In the genomic region with DNA sequence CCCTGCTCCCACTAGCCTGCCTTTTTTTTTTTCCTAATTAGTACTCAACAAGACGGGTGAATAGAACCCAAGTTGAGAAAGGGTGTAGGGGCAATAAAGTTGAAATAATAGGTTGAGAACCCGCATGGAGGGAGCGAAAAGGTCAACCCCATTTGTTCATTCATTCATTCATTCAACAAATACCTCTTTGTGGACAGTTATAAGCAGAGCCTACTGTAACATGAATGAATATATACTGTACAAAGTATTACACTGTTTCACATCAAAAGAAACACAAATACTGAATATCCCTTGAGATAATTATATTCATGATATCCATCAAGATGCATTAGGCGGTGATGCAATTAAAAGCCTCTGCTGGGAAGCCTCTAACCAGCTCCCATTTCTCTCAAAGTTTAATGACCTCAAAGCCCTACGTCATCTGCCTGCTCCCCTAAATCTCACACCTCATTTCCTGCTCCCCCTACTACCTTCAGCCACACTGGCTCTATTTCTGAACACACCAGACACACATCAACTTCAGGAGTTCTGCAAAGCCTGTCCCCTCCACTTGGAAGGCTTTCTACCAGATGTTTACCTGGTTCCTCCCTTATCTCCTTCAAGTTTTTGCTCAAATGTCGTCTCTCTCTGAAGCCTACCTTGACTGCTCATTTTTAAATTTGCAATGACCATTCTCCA, we compare ENCODE assay signal across 11 cellular contexts. TPM values are rescaled to one million over a fixed set of nuclear protein-coding genes. Genes with fewer than 3 reads are reported as not detected.
DNase-seq lines count a peak whose midpoint lies in the region; ATAC-seq, FAIRE-seq and TF ChIP-seq lines count a peak whose summit lies in the region.
"Had no signal": no experiment of that assay in that cellular context is flagged by ENCODE, and none has a peak within 500 bp of the region (broad histone marks: within the 10 kb centered on the region; RNA-seq: fewer than 3 reads in every experiment).

No MANE protein-coding gene starts in this region.

- TF ChIP-seq POLR2A in HepG2 (IDR thresholded peaks at IDR 0.05; ENCODE audit: insufficient read depth in 1 of 2, low read depth in 2 of 2, low read length in 2 of 2) (no peak), right lobe of liver (IDR thresholded peaks at IDR 0.05) (no peak)

- in situ Hi-C loops in HepG2 (cut with HindIII; ENCODE audit: extremely low pct_ligation_motif_present, low pct_unique_long_range_greater_than_20kb): no loop called here

- H3K27me3 ChIP-seq in HepG2 (ENCODE audit: control insufficient read depth in 1 of 2, insufficient read depth in 2 of 2, low read length in 2 of 2): peaks cover 0 to 9% of the 10 kb centered on the region in 2 experiments; a peak in 2 of 5 replicates
- H3K27me3 ChIP-seq in right lobe of liver: no peaks in the 10 kb centered on the region
- H3K27me3 ChIP-seq in astrocyte (ENCODE audit: insufficient read depth, low read length): no peaks in the 10 kb centered on the region
- H3K27me3 ChIP-seq in muscle layer of colon (ENCODE audit: control insufficient read depth in 1 of 2, insufficient read depth in 2 of 2, low read length in 2 of 2): no peaks in the 10 kb centered on the region
- H3K27me3 ChIP-seq: BLaER1, heart left ventricle had no signal

- H3K27ac ChIP-seq in HepG2 (ENCODE audit: extremely low read length, insufficient read depth, low read length): no peak overlapping the region
- no peak overlapping the region for H3K27ac ChIP-seq in right lobe of liver
- peak overlapping the region; percentile 94 for H3K27ac ChIP-seq in astrocyte (ENCODE audit: low read depth, low read length)
- peak overlapping the region; percentile 83 for H3K27ac ChIP-seq in muscle layer of colon (ENCODE audit: low read depth, low read length)

- H4K20me1 ChIP-seq in HepG2 (ENCODE audit: insufficient read depth, low read length) (no peaks in the 10 kb centered on the region), astrocyte (ENCODE audit: insufficient read depth, low read length) (peaks cover 15% of the 10 kb centered on the region)
- H4K20me1 ChIP-seq: BLaER1 had no signal

- FAIRE-seq in HepG2 (lab: Jason Lieb, UNC) (no peak), astrocyte (lab: Jason Lieb, UNC) (no peak)

- peaks cover 20% of the 10 kb centered on the region for H3K4me1 Mint-ChIP-seq in astrocyte (ENCODE audit: low read depth, unreplicated experiment)

- DNase-seq in HepG2 (ENCODE audit: low spot score) (no peak), right lobe of liver (no peak), astrocyte (ENCODE audit: low read depth) (no peak), RPMI8226 (no peak), inferior parietal cortex (ENCODE audit: extremely low spot score) (no peak), AG20443 (ENCODE audit: low spot score) (no peak)
- no peak for DNase-seq in central memory CD4-positive, alpha-beta T cell
- DNase-seq: heart left ventricle, NCI-H2029 treated with DMSO at 0.1 percent for 48 hours had no signal

- POLR2A ChIA-PET in HepG2 (lab: Yijun Ruan, JAX): interaction anchor here (1.2 to 2.1 kb wide), 3 partner anchors 9 to 77 kb away, joined by 3 to 7 read pairs (median 5); no protein-coding TSS in a partner anchor

- H3K9ac ChIP-seq in HepG2 (ENCODE audit: insufficient read depth, low read depth, low read length) (peak overlapping the region; percentile 89), astrocyte (ENCODE audit: low read length) (peak overlapping the region; percentile 94), muscle layer of colon (ENCODE audit: low read length) (no peak overlapping the region)
- H3K9ac ChIP-seq: BLaER1 had no signal

- peak overlapping the region; percentile 100 for H3K27ac Mint-ChIP-seq in astrocyte (ENCODE audit: unreplicated experiment)

- H3K4me3 ChIP-seq in HepG2 (replicated peaks in 1 of 3; ENCODE audit: insufficient read depth in 1 of 3, low read depth in 2 of 3, low read length in 3 of 3): peak overlapping the region; percentile 92 to 95 (median 93)
- no peak overlapping the region for H3K4me3 ChIP-seq in right lobe of liver
- peak overlapping the region; percentile 96 for H3K4me3 ChIP-seq in astrocyte (ENCODE audit: insufficient read depth, low read depth, low read length)
- H3K4me3 ChIP-seq in muscle layer of colon (ENCODE audit: low read depth in 1 of 2, low read length in 2 of 2): peak overlapping the region in 1 of 2 donors; percentile 95

- TF ChIP-seq EP300 in HepG2 (IDR thresholded peaks at IDR 0.05; ENCODE audit: low read depth in 2 of 2, low read length in 2 of 2) (no peak), HepG2 (CRISPR knock-in tag; IDR thresholded peaks at IDR 0.05; ENCODE audit: borderline replicate concordance) (no peak)

- no peak for ATAC-seq in HepG2
- no peak for ATAC-seq in right lobe of liver

- no peak for TF ChIP-seq RAD21 in HepG2 (CRISPR knock-in tag; IDR thresholded peaks at IDR 0.05)

- no peaks in the 10 kb centered on the region for H3K9me3 Mint-ChIP-seq in astrocyte (ENCODE audit: unreplicated experiment)

- H3K79me2 ChIP-seq in HepG2 (ENCODE audit: insufficient read depth, low read length) (peaks cover 38% of the 10 kb centered on the region), astrocyte (ENCODE audit: insufficient read depth, low read length) (peaks cover 38% of the 10 kb centered on the region)

- peaks cover 2% of the 10 kb centered on the region for H3K36me3 Mint-ChIP-seq in astrocyte (ENCODE audit: low read depth, unreplicated experiment)

- intact Hi-C loops in HepG2 (cut with micrococcal nuclease; ENCODE audit: unreplicated experiment) (no loop called here), right lobe of liver (cut with DNase I) (no loop called here)

- H3K4me3 Mint-ChIP-seq in astrocyte (ENCODE audit: unreplicated experiment): peak overlapping the region; percentile 99

- BruUV-seq in HepG2 (replicated peaks; lab: Mats Ljungman, UMichigan): no TSS peak

- TF ChIP-seq CTCF in HepG2 (CRISPR knock-in tag; IDR thresholded peaks at IDR 0.05) (no peak), right lobe of liver (IDR thresholded peaks at IDR 0.05) (no peak), astrocyte (IDR thresholded peaks at IDR 0.05; ENCODE audit: insufficient read depth, low read depth, low read length) (no peak)

- no peaks in the 10 kb centered on the region for H3K36me3 ChIP-seq in HepG2 (replicated peaks in 1 of 2; ENCODE audit: control insufficient read depth in 1 of 2, insufficient read depth in 2 of 2, low read length in 2 of 2)
- H3K36me3 ChIP-seq in right lobe of liver: no peaks in the 10 kb centered on the region
- no peaks in the 10 kb centered on the region for H3K36me3 ChIP-seq in astrocyte (ENCODE audit: insufficient read depth, low read length)
- H3K36me3 ChIP-seq in muscle layer of colon (ENCODE audit: insufficient read depth, low read length): no peaks in the 10 kb centered on the region
- H3K36me3 ChIP-seq: heart left ventricle had no signal

- H3K27me3 Mint-ChIP-seq in astrocyte (ENCODE audit: low read depth, unreplicated experiment): no peaks in the 10 kb centered on the region

- 54% methylated on average over 6 of the region's 6 CpGs for WGBS in HepG2 (ENCODE audit: low lambda C conversion rate)
- 73% methylated on average over 6 of the region's 6 CpGs for WGBS in right lobe of liver (ENCODE audit: insufficient coverage, low coverage, low lambda C conversion rate, missing lambda C conversion rate)

- H3K9me3 ChIP-seq in HepG2 (ENCODE audit: low read length): no peaks in the 10 kb centered on the region
- no peaks in the 10 kb centered on the region for H3K9me3 ChIP-seq in right lobe of liver
- H3K9me3 ChIP-seq in astrocyte (ENCODE audit: insufficient read depth, low read depth, low read length): no peaks in the 10 kb centered on the region
- no peaks in the 10 kb centered on the region for H3K9me3 ChIP-seq in muscle layer of colon (ENCODE audit: low read length)
- H3K9me3 ChIP-seq: BLaER1, heart left ventricle had no signal

- H2AFZ ChIP-seq in HepG2 (ENCODE audit: low read length): peak overlapping the region; percentile 92
- peak overlapping the region; percentile 93 for H2AFZ ChIP-seq in astrocyte (ENCODE audit: low read depth, low read length)

- H3K4me2 ChIP-seq in HepG2 (ENCODE audit: low read depth, low read length): peak overlapping the region; percentile 70
- peak overlapping the region; percentile 93 for H3K4me2 ChIP-seq in astrocyte (ENCODE audit: low read length)

- CTCF ChIA-PET in HepG2 (lab: Yijun Ruan, JAX; ENCODE audit: low intra/inter-chr PET ratio, low total read pairs): no interaction called here

- H3K4me1 ChIP-seq in HepG2 (ENCODE audit: insufficient read depth, low read length) (peaks cover 41% of the 10 kb centered on the region), right lobe of liver (peaks cover 0 to 12% (median 3%) of the 10 kb centered on the region in 4 donors), astrocyte (ENCODE audit: insufficient read depth, low read length) (peaks cover 5% of the 10 kb centered on the region), muscle layer of colon (ENCODE audit: insufficient read depth, low read length) (peaks cover 14% of the 10 kb centered on the region)

RNA-seq across cellular contexts. Expression of gene NBAS, which starts 1.4 kb away (rescaled TPM):
- 58.7 and 61.4 TPM in 2 replicates for total RNA-seq in HepG2 (2016; rRNA removed; fragmentation: Illumina TruSeq; extraction: Trizol)
- 52.9 and 59.9 TPM in 2 replicates for total RNA-seq in HepG2 (2016; cell fraction: cytosol; rRNA removed; fragmentation: Illumina TruSeq; extraction: Trizol; ENCODE audit: low read depth)
- total RNA-seq in HepG2 (2016; cell fraction: insoluble cytoplasmic fraction; rRNA removed; fragmentation: Illumina TruSeq; extraction: Trizol): 56.3 and 56.6 TPM in 2 replicates
- total RNA-seq in HepG2 (2016; cell fraction: membrane; rRNA removed; fragmentation: Illumina TruSeq; extraction: Trizol): 27.5 and 33.9 TPM in 2 replicates
- total RNA-seq in HepG2 (2016; cell fraction: nucleus; rRNA removed; fragmentation: Illumina TruSeq; extraction: Trizol): 75.6 and 80.4 TPM in 2 replicates
- polyA plus RNA-seq in HepG2 (2011; rRNA removed): 28.8 and 33.6 TPM in 2 replicates
- 29.5 and 30.7 TPM in 2 replicates for polyA plus RNA-seq in HepG2 (2011; cell fraction: cytosol; rRNA removed)
- polyA plus RNA-seq in HepG2 (2011; cell fraction: nucleus; rRNA removed): 23.2 and 23.7 TPM in 2 replicates
- polyA plus RNA-seq in HepG2 (2012): 26.5 and 30.9 TPM in 2 replicates
- polyA plus RNA-seq in HepG2 (2016; cell fraction: cytosol; fragmentation: Illumina TruSeq; extraction: Trizol; ENCODE audit: low read depth): 14.7 and 16.9 TPM in 2 replicates
- polyA plus RNA-seq in HepG2 (2016; cell fraction: insoluble cytoplasmic fraction; fragmentation: Illumina TruSeq; extraction: Trizol; ENCODE audit: low read depth): 27.5 and 27.7 TPM in 2 replicates
- 5.6 and 6.1 TPM in 2 replicates for polyA plus RNA-seq in HepG2 (2016; cell fraction: membrane; fragmentation: Illumina TruSeq; extraction: Trizol; ENCODE audit: low read depth)
- polyA plus RNA-seq in HepG2 (2016; cell fraction: nucleus; fragmentation: Illumina TruSeq; extraction: Trizol; ENCODE audit: insufficient read depth, low read depth): 39.1 and 42.0 TPM in 2 replicates
- 55.2 and 126 TPM in 2 replicates for polyA minus RNA-seq in HepG2 (2011; rRNA and poly(A)+ RNA removed; ENCODE audit: low replicate concordance)
- 57.6 and 62.9 TPM in 2 replicates for polyA minus RNA-seq in HepG2 (2011; cell fraction: cytosol; rRNA and poly(A)+ RNA removed)
- 102 and 117 TPM in 2 replicates for polyA minus RNA-seq in HepG2 (2011; cell fraction: nucleus; rRNA and poly(A)+ RNA removed)
- 10 to 100 TPM; 16.1 to 21.8 (median 18.5) TPM for total RNA-seq in right lobe of liver
- 57.6 and 61.5 TPM in 2 replicates for total RNA-seq in astrocyte

RNA-seq across cellular contexts. Expression of gene DDX1, which starts 29.2 kb away (rescaled TPM):
- total RNA-seq in HepG2 (2016; rRNA removed; fragmentation: Illumina TruSeq; extraction: Trizol) (130 and 254 TPM in 2 replicates), right lobe of liver (10 to 100 TPM; 29.7 to 43.5 (median 37.6) TPM), astrocyte (140 and 146 TPM in 2 replicates)
- total RNA-seq in HepG2 (2016; cell fraction: cytosol; rRNA removed; fragmentation: Illumina TruSeq; extraction: Trizol; ENCODE audit: low read depth): 20.7 and 26.0 TPM in 2 replicates
- 128 and 254 TPM in 2 replicates for total RNA-seq in HepG2 (2016; cell fraction: insoluble cytoplasmic fraction; rRNA removed; fragmentation: Illumina TruSeq; extraction: Trizol)
- 42.3 and 49.4 TPM in 2 replicates for total RNA-seq in HepG2 (2016; cell fraction: membrane; rRNA removed; fragmentation: Illumina TruSeq; extraction: Trizol)
- total RNA-seq in HepG2 (2016; cell fraction: nucleus; rRNA removed; fragmentation: Illumina TruSeq; extraction: Trizol): 114 and 115 TPM in 2 replicates
- 60.9 and 81.6 TPM in 2 replicates for polyA plus RNA-seq in HepG2 (2011; rRNA removed)
- 36.8 and 56.4 TPM in 2 replicates for polyA plus RNA-seq in HepG2 (2011; cell fraction: cytosol; rRNA removed)
- 33.2 and 43.2 TPM in 2 replicates for polyA plus RNA-seq in HepG2 (2011; cell fraction: nucleus; rRNA removed)
- 87.2 and 121 TPM in 2 replicates for polyA plus RNA-seq in HepG2 (2012)
- polyA plus RNA-seq in HepG2 (2016; cell fraction: cytosol; fragmentation: Illumina TruSeq; extraction: Trizol; ENCODE audit: low read depth): 17.5 and 20.7 TPM in 2 replicates
- polyA plus RNA-seq in HepG2 (2016; cell fraction: insoluble cytoplasmic fraction; fragmentation: Illumina TruSeq; extraction: Trizol; ENCODE audit: low read depth): 266 and 281 TPM in 2 replicates
- 28.6 and 36.5 TPM in 2 replicates for polyA plus RNA-seq in HepG2 (2016; cell fraction: membrane; fragmentation: Illumina TruSeq; extraction: Trizol; ENCODE audit: low read depth)
- 120 and 122 TPM in 2 replicates for polyA plus RNA-seq in HepG2 (2016; cell fraction: nucleus; fragmentation: Illumina TruSeq; extraction: Trizol; ENCODE audit: insufficient read depth, low read depth)
- polyA minus RNA-seq in HepG2 (2011; rRNA and poly(A)+ RNA removed; ENCODE audit: low replicate concordance): 15.7 and 27.0 TPM in 2 replicates
- 54.9 and 60.7 TPM in 2 replicates for polyA minus RNA-seq in HepG2 (2011; cell fraction: cytosol; rRNA and poly(A)+ RNA removed)
- 109 and 119 TPM in 2 replicates for polyA minus RNA-seq in HepG2 (2011; cell fraction: nucleus; rRNA and poly(A)+ RNA removed)

Comparison
In these comparisons a context has a peak if more than half of its experiments do, and no peak if none do; other contexts are left out.
1. H3K4me3 ChIP-seq: peak in HepG2 (3 of 3) and astrocyte (single experiment); none in right lobe of liver (0 of 3).
2. H3K27ac ChIP-seq: peak in astrocyte (single experiment) and muscle layer of colon (single experiment); none in HepG2 (single experiment) and right lobe of liver (0 of 3).